Comparison of ENCODE assay signal across 1 cellular context in genomic region chr9:21317956-21318923, GRCh38.
TF ChIP-seq lines count a peak whose summit lies in the region.

No MANE protein-coding gene starts in this region.

TF ChIP-seq in H1, 55 proteins besides CTCF, POLR2A, EP300 and RAD21:
- TF ChIP-seq HDAC6 (IDR thresholded peaks at IDR 0.05; ENCODE audit: low read depth, low read length), result no peak
- TF ChIP-seq RBBP5 (IDR thresholded peaks at IDR 0.05; ENCODE audit: borderline replicate concordance, low read depth, low read length), result no peak
- TF ChIP-seq E2F6 (IDR thresholded peaks at IDR 0.05), result no peak
